ENCODE assay signal across 1 cellular context in the genomic region with DNA sequence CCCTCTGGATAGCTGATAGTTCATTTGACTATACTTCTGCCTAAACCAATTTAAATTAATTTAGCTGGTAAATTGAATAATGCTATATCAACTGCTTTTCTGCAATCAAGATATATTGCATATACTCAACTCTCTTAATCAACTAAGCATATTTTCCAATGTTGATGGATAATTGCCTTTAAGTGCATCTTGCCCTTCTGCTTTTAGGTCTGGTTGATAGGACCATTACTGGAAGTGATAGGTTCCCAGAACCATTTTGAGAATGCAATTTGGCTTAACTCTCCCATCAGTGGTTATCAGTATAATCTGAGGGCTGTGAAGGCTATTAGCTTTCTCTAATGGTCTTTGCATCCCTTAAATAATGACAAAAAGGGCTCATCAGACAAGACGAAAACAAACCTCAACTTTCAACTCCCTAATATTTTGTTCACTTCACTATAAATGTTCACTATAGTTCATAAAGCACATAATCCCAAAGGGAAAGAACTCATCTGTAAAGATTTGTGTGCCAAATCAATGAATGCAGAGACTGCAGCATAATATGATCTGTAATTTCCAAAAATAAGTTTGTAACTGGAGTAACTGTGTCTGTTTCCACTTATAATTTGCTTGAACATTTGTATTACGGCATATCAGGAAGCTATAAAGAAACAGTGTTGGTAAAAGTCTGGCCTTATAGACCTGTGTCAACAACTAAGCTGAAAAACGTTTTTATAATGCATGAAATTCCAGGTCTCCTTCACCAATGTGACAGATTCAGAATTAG.
TF ChIP-seq lines count a peak whose summit lies in the region.

No MANE protein-coding gene starts in this region.

TF ChIP-seq in SK-N-SH treated with all-trans-retinoic acid at 6 μM for 48 hours, 23 proteins besides CTCF, POLR2A, EP300 and RAD21 (continued from another document):
- TF ChIP-seq, protein P1, sequence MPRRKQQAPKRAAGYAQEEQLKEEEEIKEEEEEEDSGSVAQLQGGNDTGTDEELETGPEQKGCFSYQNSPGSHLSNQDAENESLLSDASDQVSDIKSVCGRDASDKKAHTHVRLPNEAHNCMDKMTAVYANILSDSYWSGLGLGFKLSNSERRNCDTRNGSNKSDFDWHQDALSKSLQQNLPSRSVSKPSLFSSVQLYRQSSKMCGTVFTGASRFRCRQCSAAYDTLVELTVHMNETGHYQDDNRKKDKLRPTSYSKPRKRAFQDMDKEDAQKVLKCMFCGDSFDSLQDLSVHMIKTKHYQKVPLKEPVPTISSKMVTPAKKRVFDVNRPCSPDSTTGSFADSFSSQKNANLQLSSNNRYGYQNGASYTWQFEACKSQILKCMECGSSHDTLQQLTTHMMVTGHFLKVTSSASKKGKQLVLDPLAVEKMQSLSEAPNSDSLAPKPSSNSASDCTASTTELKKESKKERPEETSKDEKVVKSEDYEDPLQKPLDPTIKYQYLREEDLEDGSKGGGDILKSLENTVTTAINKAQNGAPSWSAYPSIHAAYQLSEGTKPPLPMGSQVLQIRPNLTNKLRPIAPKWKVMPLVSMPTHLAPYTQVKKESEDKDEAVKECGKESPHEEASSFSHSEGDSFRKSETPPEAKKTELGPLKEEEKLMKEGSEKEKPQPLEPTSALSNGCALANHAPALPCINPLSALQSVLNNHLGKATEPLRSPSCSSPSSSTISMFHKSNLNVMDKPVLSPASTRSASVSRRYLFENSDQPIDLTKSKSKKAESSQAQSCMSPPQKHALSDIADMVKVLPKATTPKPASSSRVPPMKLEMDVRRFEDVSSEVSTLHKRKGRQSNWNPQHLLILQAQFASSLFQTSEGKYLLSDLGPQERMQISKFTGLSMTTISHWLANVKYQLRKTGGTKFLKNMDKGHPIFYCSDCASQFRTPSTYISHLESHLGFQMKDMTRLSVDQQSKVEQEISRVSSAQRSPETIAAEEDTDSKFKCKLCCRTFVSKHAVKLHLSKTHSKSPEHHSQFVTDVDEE (CRISPR knock-in tag; IDR thresholded peaks at IDR 0.05), result peak; percentile 100
- no peak; the same call in 1 of the 2 replicates for TF ChIP-seq ZNF565 (CRISPR knock-in tag; conservative IDR thresholded peaks at IDR 0.05; ENCODE audit: low read depth)
- peak; percentile 72 for TF ChIP-seq BACH2 (CRISPR knock-in tag; IDR thresholded peaks at IDR 0.05; ENCODE audit: borderline replicate concordance)
- no peak; the same call in none of the 2 replicates for TF ChIP-seq ZNF8 (CRISPR knock-in tag; IDR thresholded peaks at IDR 0.05)
- TF ChIP-seq TOX (CRISPR knock-in tag; IDR thresholded peaks at IDR 0.05; ENCODE audit: borderline replicate concordance), result peak; percentile 97
- peak; percentile 67 for TF ChIP-seq ZFP3 (CRISPR knock-in tag; IDR thresholded peaks at IDR 0.05)
- TF ChIP-seq, protein P2, sequence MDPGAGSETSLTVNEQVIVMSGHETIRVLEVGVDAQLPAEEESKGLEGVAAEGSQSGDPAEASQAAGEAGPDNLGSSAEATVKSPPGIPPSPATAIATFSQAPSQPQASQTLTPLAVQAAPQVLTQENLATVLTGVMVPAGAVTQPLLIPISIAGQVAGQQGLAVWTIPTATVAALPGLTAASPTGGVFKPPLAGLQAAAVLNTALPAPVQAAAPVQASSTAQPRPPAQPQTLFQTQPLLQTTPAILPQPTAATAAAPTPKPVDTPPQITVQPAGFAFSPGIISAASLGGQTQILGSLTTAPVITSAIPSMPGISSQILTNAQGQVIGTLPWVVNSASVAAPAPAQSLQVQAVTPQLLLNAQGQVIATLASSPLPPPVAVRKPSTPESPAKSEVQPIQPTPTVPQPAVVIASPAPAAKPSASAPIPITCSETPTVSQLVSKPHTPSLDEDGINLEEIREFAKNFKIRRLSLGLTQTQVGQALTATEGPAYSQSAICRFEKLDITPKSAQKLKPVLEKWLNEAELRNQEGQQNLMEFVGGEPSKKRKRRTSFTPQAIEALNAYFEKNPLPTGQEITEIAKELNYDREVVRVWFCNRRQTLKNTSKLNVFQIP (CRISPR knock-in tag; IDR thresholded peaks at IDR 0.05; ENCODE audit: borderline replicate concordance, low read depth), result peak; percentile 100
- no peak for TF ChIP-seq CSDC2 (CRISPR knock-in tag; IDR thresholded peaks at IDR 0.05)
- TF ChIP-seq RARB (CRISPR knock-in tag; IDR thresholded peaks at IDR 0.05), result peak; percentile 97; the same call in 1 of the 2 replicates
- TF ChIP-seq ZC3H10 (CRISPR knock-in tag; IDR thresholded peaks at IDR 0.05), result peak; percentile 99
- TF ChIP-seq PPARA (CRISPR knock-in tag; IDR thresholded peaks at IDR 0.05; ENCODE audit: borderline replicate concordance), result peak; percentile 93
- TF ChIP-seq PATZ1 (CRISPR knock-in tag; IDR thresholded peaks at IDR 0.05; ENCODE audit: borderline replicate concordance), result peak; percentile 97
- peak; percentile 98 for TF ChIP-seq ESRRG (CRISPR knock-in tag; IDR thresholded peaks at IDR 0.05)
